ENCODE assay signal across 8 cellular contexts in the genomic region with DNA sequence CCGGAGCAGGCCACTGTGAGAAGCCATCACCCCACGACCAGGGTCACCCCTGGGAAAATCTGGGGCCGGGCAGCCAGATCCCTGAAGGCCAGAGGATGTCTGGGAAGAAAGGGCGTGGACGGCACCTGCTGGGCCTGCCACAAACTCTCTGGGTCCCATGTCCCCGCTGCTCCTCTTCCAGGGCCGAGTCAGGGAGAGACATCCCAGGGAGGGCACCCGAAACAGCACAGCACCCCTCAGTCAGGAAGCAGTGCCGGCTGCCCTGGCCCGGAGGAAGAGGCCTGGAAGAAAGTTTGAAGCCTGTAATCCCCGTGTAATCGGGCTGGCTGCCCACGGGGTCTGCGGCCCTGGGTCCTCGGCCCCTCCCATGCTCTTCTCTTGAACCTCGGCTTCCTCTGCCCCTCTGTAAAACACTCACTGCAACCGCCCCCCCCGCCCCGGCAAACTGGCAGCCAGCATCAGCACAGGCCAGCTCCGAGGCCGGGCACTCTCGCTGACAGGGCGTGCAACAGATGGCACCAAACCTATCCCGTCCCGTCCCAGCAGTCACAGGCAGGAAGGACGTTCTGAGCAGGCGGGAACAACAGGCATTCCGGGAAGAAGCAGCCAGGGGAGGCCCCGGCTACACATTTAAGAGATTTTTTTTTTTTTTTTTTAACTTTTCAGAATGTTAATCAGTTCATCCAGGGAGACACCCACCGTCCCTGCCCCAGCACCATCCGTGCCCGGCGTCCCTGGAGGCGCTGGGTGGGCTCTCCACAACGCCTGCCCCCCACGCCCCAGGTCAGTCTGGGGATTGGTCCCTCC. TPM values are rescaled to one million over a fixed set of nuclear protein-coding genes. Genes with fewer than 3 reads are reported as not detected.
A peak's percentile ranks its signal among the peaks of the same experiment; 100 is the strongest.
DNase-seq lines count a peak whose midpoint lies in the region; ATAC-seq and TF ChIP-seq lines count a peak whose summit lies in the region.

No MANE protein-coding gene starts in this region.

- no peak for DNase-seq in activated T-cell treated with anti-CD3 and anti-CD28 coated beads, Interleukin-2, amount 50 U/mL, for 24 hours
- DNase-seq in activated T-cell treated with anti-CD3 and anti-CD28 coated beads, Interleukin-2, amount 50 U/mL, for 48 hours = no peak
- DNase-seq in WTC11 (ENCODE audit: low spot score) = peak; percentile 18
- peak; percentile 61 for DNase-seq in fibroblast of mammary gland (ENCODE audit: low read depth)
- DNase-seq in natural killer cell treated with Interleukin-12 subunit alpha and Interleukin-12 subunit beta and Interleukin-15 and Interleukin-18, amount 100 ng/mL, for 72 hours (ENCODE audit: low spot score) = no peak
- DNase-seq in activated CD4-positive, CD25-positive, alpha-beta regulatory T cell (lab: John Stamatoyannopoulos, UW) = no peak

- CTCF ChIA-PET in WTC11 (lab: Charles Lee) = interaction anchor here (0.7 kb wide), 1 partner anchor 72 kb away, joined by 3 read pairs; no protein-coding TSS in a partner anchor

- H3K4me3 Mint-ChIP-seq in activated T-cell treated with anti-CD3 and anti-CD28 coated beads, Interleukin-2, amount 50 U/mL, for 24 hours = peak overlapping the region; percentile 88
- peak overlapping the region; percentile 85 for H3K4me3 Mint-ChIP-seq in WTC11
- H3K4me3 Mint-ChIP-seq in natural killer cell treated with Interleukin-12 subunit alpha and Interleukin-12 subunit beta and Interleukin-15 and Interleukin-18, amount 100 ng/mL, for 72 hours = peak overlapping the region; percentile 90

- ATAC-seq in WTC11 = peak; percentile 26
- ATAC-seq in natural killer cell treated with Interleukin-12 subunit alpha and Interleukin-12 subunit beta and Interleukin-15 and Interleukin-18, amount 100 ng/mL, for 72 hours = no peak
- no peak for ATAC-seq in GM19023 (IDR thresholded peaks at IDR 0.05; ENCODE audit: unreplicated experiment)
- ATAC-seq in HG03457 (IDR thresholded peaks at IDR 0.05; ENCODE audit: unreplicated experiment) = no peak

- peak overlapping the region; percentile 97 for H3K27ac Mint-ChIP-seq in activated T-cell treated with anti-CD3 and anti-CD28 coated beads, Interleukin-2, amount 50 U/mL, for 24 hours
- H3K27ac Mint-ChIP-seq in WTC11 = peak overlapping the region; percentile 87
- H3K27ac Mint-ChIP-seq in natural killer cell treated with Interleukin-12 subunit alpha and Interleukin-12 subunit beta and Interleukin-15 and Interleukin-18, amount 100 ng/mL, for 72 hours = peak overlapping the region; percentile 81 to 88

- H3K36me3 Mint-ChIP-seq in activated T-cell treated with anti-CD3 and anti-CD28 coated beads, Interleukin-2, amount 50 U/mL, for 24 hours (ENCODE audit: low read depth) = peaks cover 17% of the 10 kb centered on the region
- no peaks in the 10 kb centered on the region; the same call in 1 of the 2 replicates for H3K36me3 Mint-ChIP-seq in WTC11
- H3K36me3 Mint-ChIP-seq in natural killer cell treated with Interleukin-12 subunit alpha and Interleukin-12 subunit beta and Interleukin-15 and Interleukin-18, amount 100 ng/mL, for 72 hours = peaks cover 7% of the 10 kb centered on the region

- no peaks in the 10 kb centered on the region for H3K27me3 Mint-ChIP-seq in activated T-cell treated with anti-CD3 and anti-CD28 coated beads, Interleukin-2, amount 50 U/mL, for 24 hours
- no peaks in the 10 kb centered on the region for H3K27me3 Mint-ChIP-seq in WTC11 (ENCODE audit: low read depth)
- H3K27me3 Mint-ChIP-seq in natural killer cell treated with Interleukin-12 subunit alpha and Interleukin-12 subunit beta and Interleukin-15 and Interleukin-18, amount 100 ng/mL, for 72 hours = no peaks in the 10 kb centered on the region

- TF ChIP-seq CTCF in WTC11 (IDR thresholded peaks at IDR 0.05) = no peak
- no peak for TF ChIP-seq CTCF in fibroblast of mammary gland (conservative IDR thresholded peaks at IDR 0.05; ENCODE audit: control insufficient read depth, insufficient read depth, low read depth, low read length)

- POLR2A ChIA-PET in WTC11 (lab: Charles Lee) = interaction anchor here (0.8 kb wide), 1 partner anchor 27 kb away, joined by 5 read pairs; no protein-coding TSS in a partner anchor

- peaks cover 41% of the 10 kb centered on the region for H3K4me1 Mint-ChIP-seq in activated T-cell treated with anti-CD3 and anti-CD28 coated beads, Interleukin-2, amount 50 U/mL, for 24 hours (ENCODE audit: low read depth)
- H3K4me1 Mint-ChIP-seq in WTC11 = peaks cover 24% of the 10 kb centered on the region
- H3K4me1 Mint-ChIP-seq in natural killer cell treated with Interleukin-12 subunit alpha and Interleukin-12 subunit beta and Interleukin-15 and Interleukin-18, amount 100 ng/mL, for 72 hours (ENCODE audit: low read depth in 2 of 2) = peaks cover 20 to 31% of the 10 kb centered on the region in 2 donors

- peak overlapping the region; percentile 84 for H3K4me3 ChIP-seq in fibroblast of mammary gland (ENCODE audit: control insufficient read depth, low read depth, low read length)

- no peaks in the 10 kb centered on the region for H3K9me3 Mint-ChIP-seq in activated T-cell treated with anti-CD3 and anti-CD28 coated beads, Interleukin-2, amount 50 U/mL, for 24 hours
- H3K9me3 Mint-ChIP-seq in WTC11 = no peaks in the 10 kb centered on the region
- H3K9me3 Mint-ChIP-seq in natural killer cell treated with Interleukin-12 subunit alpha and Interleukin-12 subunit beta and Interleukin-15 and Interleukin-18, amount 100 ng/mL, for 72 hours = no peaks in the 10 kb centered on the region

TF ChIP-seq in WTC11, 78 proteins besides CTCF, POLR2A, EP300 and RAD21:
- 0 out of 2 replicates have a peak, but pooled peaks have one; percentile 33 for TF ChIP-seq FOXP1 (CRISPR knock-in tag; IDR thresholded peaks at IDR 0.05; ENCODE audit: borderline replicate concordance)
- TF ChIP-seq, protein P1, sequence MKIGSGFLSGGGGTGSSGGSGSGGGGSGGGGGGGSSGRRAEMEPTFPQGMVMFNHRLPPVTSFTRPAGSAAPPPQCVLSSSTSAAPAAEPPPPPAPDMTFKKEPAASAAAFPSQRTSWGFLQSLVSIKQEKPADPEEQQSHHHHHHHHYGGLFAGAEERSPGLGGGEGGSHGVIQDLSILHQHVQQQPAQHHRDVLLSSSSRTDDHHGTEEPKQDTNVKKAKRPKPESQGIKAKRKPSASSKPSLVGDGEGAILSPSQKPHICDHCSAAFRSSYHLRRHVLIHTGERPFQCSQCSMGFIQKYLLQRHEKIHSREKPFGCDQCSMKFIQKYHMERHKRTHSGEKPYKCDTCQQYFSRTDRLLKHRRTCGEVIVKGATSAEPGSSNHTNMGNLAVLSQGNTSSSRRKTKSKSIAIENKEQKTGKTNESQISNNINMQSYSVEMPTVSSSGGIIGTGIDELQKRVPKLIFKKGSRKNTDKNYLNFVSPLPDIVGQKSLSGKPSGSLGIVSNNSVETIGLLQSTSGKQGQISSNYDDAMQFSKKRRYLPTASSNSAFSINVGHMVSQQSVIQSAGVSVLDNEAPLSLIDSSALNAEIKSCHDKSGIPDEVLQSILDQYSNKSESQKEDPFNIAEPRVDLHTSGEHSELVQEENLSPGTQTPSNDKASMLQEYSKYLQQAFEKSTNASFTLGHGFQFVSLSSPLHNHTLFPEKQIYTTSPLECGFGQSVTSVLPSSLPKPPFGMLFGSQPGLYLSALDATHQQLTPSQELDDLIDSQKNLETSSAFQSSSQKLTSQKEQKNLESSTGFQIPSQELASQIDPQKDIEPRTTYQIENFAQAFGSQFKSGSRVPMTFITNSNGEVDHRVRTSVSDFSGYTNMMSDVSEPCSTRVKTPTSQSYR (CRISPR knock-in tag; IDR thresholded peaks at IDR 0.05) = no peak
- peak; percentile 54; the same call in 1 of the 2 replicates for TF ChIP-seq ZNF121 (CRISPR knock-in tag; IDR thresholded peaks at IDR 0.05)

RNA-seq across cellular contexts. Expression of a gene that starts 1.5 kb away (rescaled TPM):
- total RNA-seq in WTC11 (2021) = 40.7 to 57.3 TPM (median 48.0 TPM) in 3 replicates
- 100 to 1,000 TPM; 204 to 205 TPM for total RNA-seq in natural killer cell treated with Interleukin-12 subunit alpha and Interleukin-12 subunit beta and Interleukin-15 and Interleukin-18, amount 100 ng/mL, for 72 hours

RNA-seq across cellular contexts. Expression of a gene that starts 33.0 kb away (rescaled TPM):
- 106 to 112 TPM (median 106 TPM) in 3 replicates for total RNA-seq in WTC11 (2021)
- total RNA-seq in natural killer cell treated with Interleukin-12 subunit alpha and Interleukin-12 subunit beta and Interleukin-15 and Interleukin-18, amount 100 ng/mL, for 72 hours = 10 to 100 TPM; 50.9 to 79.2 TPM

Comparison
In these comparisons a context has a peak if more than half of its experiments do, and no peak if none do; other contexts are left out.
1. DNase-seq: peak in WTC11 (single experiment) and fibroblast of mammary gland (single experiment); none in activated T-cell treated with anti-CD3 and anti-CD28 coated beads, Interleukin-2, amount 50 U/mL, for 24 hours (single experiment), activated T-cell treated with anti-CD3 and anti-CD28 coated beads, Interleukin-2, amount 50 U/mL, for 48 hours (0 of 2), natural killer cell treated with Interleukin-12 subunit alpha and Interleukin-12 subunit beta and Interleukin-15 and Interleukin-18, amount 100 ng/mL, for 72 hours (single experiment) and activated CD4-positive, CD25-positive, alpha-beta regulatory T cell (0 of 4).
2. Peak in every context shown above with its lines, with median percentiles within 50 percentile points of each other: H3K27ac Mint-ChIP-seq and H3K4me3 Mint-ChIP-seq.